20 cellular contexts compared by ENCODE assay signal in the genomic region with DNA sequence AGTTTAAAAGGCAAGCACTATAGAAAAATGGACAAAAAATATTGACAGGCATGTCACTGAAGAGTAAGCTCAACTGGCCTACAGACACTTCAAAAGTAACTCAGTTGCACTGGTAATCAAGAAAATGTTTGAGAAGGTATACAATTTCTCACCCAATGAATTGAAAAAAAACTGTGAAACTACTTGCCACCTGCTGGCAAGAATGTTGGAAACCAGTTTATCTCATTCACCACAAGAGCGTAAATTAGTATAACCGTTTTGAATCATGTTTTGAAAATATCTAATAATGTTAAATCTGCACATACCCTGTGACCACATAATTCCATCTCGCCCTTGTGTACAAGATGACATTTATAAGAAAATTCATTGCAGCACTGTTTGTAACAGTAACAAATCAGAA. TPM values are rescaled to one million over a fixed set of nuclear protein-coding genes. Genes with fewer than 3 reads are reported as not detected.
A peak's percentile ranks its signal among the peaks of the same experiment; 100 is the strongest.
DNase-seq lines count a peak whose midpoint lies in the region; ATAC-seq, FAIRE-seq and TF ChIP-seq lines count a peak whose summit lies in the region.
"Had no signal": no experiment of that assay in that cellular context is flagged by ENCODE, and none has a peak within 500 bp of the region (broad histone marks: within the 10 kb centered on the region; RNA-seq: fewer than 3 reads in every experiment).

No MANE protein-coding gene starts in this region.

- no peaks in the 10 kb centered on the region for H3K4me1 Mint-ChIP-seq in HFFc6 (ENCODE audit: low read depth)
- H3K4me1 Mint-ChIP-seq in astrocyte (ENCODE audit: low read depth, unreplicated experiment), result no peaks in the 10 kb centered on the region
- H3K4me1 Mint-ChIP-seq in mesothelial cell of epicardium, result no peaks in the 10 kb centered on the region
- H3K4me1 Mint-ChIP-seq: memory B cell had no signal

- H3K79me2 ChIP-seq in astrocyte (ENCODE audit: insufficient read depth, low read length), result no peaks in the 10 kb centered on the region

- H3K9ac ChIP-seq in astrocyte (ENCODE audit: low read length), result no peak overlapping the region

- H3K27ac Mint-ChIP-seq in HFFc6, result no peak overlapping the region
- H3K27ac Mint-ChIP-seq in astrocyte (ENCODE audit: unreplicated experiment), result no peak overlapping the region
- no peak overlapping the region for H3K27ac Mint-ChIP-seq in mesothelial cell of epicardium
- H3K27ac Mint-ChIP-seq: memory B cell, WTC11 had no signal

- H3K36me3 ChIP-seq in BJ (ENCODE audit: control insufficient read depth, insufficient read depth, low read length), result no peaks in the 10 kb centered on the region
- H3K36me3 ChIP-seq in astrocyte (ENCODE audit: insufficient read depth, low read length), result no peaks in the 10 kb centered on the region
- H3K36me3 ChIP-seq: BE2C, breast epithelium, gastroesophageal sphincter, Peyer's patch, upper lobe of right lung had no signal

- DNase-seq in BJ (ENCODE audit: low read depth) (no peak), HFFc6 (no peak), astrocyte (ENCODE audit: low read depth) (no peak), mesothelial cell of epicardium (ENCODE audit: low spot score in 2 of 2, unreplicated experiment in 2 of 2) (no peak), GM19238 (ENCODE audit: insufficient read length, low spot score) (no peak), putamen (ENCODE audit: low spot score) (no peak), NCI-H2227 (lab: John Stamatoyannopoulos, UW; ENCODE audit: unreplicated experiment) (no peak)
- DNase-seq: activated naive CD4-positive, alpha-beta T cell treated with anti-CD3 and anti-CD28 coated beads for 36 hours; BE2C; NCI-H187; NCI-H524; Peyer's patch; stimulated activated CD4-positive, alpha-beta T cell treated with anti-CD3 and anti-CD28 coated beads, Interleukin-4, amount 100 ng/mL, for 24 hours; T-helper 1 cell; upper lobe of right lung had no signal

- CTCF ChIA-PET in BJ (lab: Yijun Ruan, JAX), result interaction anchor here (0.8 kb wide), 1 partner anchor 17 kb away, joined by 3 read pairs; no protein-coding TSS in a partner anchor

- H3K4me1 ChIP-seq in astrocyte (ENCODE audit: insufficient read depth, low read length), result no peaks in the 10 kb centered on the region
- H3K4me1 ChIP-seq: BE2C, breast epithelium, gastroesophageal sphincter, Peyer's patch, upper lobe of right lung had no signal

- TF ChIP-seq CTCF in BJ (IDR thresholded peaks at IDR 0.05; ENCODE audit: insufficient read depth, low read depth, low read length), result 0 out of 2 replicates have a peak, but pooled peaks have one; percentile 15
- TF ChIP-seq CTCF in HFFc6 (IDR thresholded peaks at IDR 0.05), result peak; percentile 69
- peak; percentile 14 for TF ChIP-seq CTCF in astrocyte (IDR thresholded peaks at IDR 0.05; ENCODE audit: insufficient read depth, low read depth, low read length)
- peak; percentile 51 for TF ChIP-seq CTCF in mesothelial cell of epicardium (IDR thresholded peaks at IDR 0.05; ENCODE audit: unreplicated experiment)

- no peak for FAIRE-seq in astrocyte (lab: Jason Lieb, UNC)

- ATAC-seq in HG03442 (IDR thresholded peaks at IDR 0.05; ENCODE audit: unreplicated experiment), result no peak
- ATAC-seq: gastroesophageal sphincter, upper lobe of right lung, WTC11 had no signal

- POLR2A ChIA-PET in BJ (lab: Charles Lee), result no interaction called here

- H3K9me3 Mint-ChIP-seq in HFFc6 (no peaks in the 10 kb centered on the region), astrocyte (ENCODE audit: unreplicated experiment) (no peaks in the 10 kb centered on the region), mesothelial cell of epicardium (no peaks in the 10 kb centered on the region)
- H3K9me3 Mint-ChIP-seq: memory B cell, WTC11 had no signal

- H3K4me2 ChIP-seq in astrocyte (ENCODE audit: low read length), result no peak overlapping the region

- H3K27me3 Mint-ChIP-seq in HFFc6 (ENCODE audit: insufficient read depth), result peaks cover 4% of the 10 kb centered on the region; the same call in 1 of the 2 replicates
- H3K27me3 Mint-ChIP-seq in astrocyte (ENCODE audit: low read depth, unreplicated experiment), result no peaks in the 10 kb centered on the region
- no peaks in the 10 kb centered on the region for H3K27me3 Mint-ChIP-seq in mesothelial cell of epicardium (ENCODE audit: low read depth)
- H3K27me3 Mint-ChIP-seq: memory B cell had no signal

- no peak overlapping the region for H3K27ac ChIP-seq in astrocyte (ENCODE audit: low read depth, low read length)
- H3K27ac ChIP-seq: breast epithelium, gastroesophageal sphincter, Peyer's patch, upper lobe of right lung had no signal

- no peaks in the 10 kb centered on the region for H3K9me3 ChIP-seq in astrocyte (ENCODE audit: insufficient read depth, low read depth, low read length)
- H3K9me3 ChIP-seq: BE2C, breast epithelium, gastroesophageal sphincter, Peyer's patch, upper lobe of right lung had no signal

- no peaks in the 10 kb centered on the region for H4K20me1 ChIP-seq in astrocyte (ENCODE audit: insufficient read depth, low read length)

- H3K27me3 ChIP-seq in BJ (ENCODE audit: control insufficient read depth, insufficient read depth, low read length) (no peaks in the 10 kb centered on the region), astrocyte (ENCODE audit: insufficient read depth, low read length) (no peaks in the 10 kb centered on the region)
- H3K27me3 ChIP-seq: breast epithelium, gastroesophageal sphincter, Peyer's patch, upper lobe of right lung had no signal

- no peak overlapping the region for H3K4me3 Mint-ChIP-seq in HFFc6
- no peak overlapping the region for H3K4me3 Mint-ChIP-seq in astrocyte (ENCODE audit: unreplicated experiment)
- H3K4me3 Mint-ChIP-seq in mesothelial cell of epicardium, result no peak overlapping the region
- H3K4me3 Mint-ChIP-seq: activated naive CD4-positive, alpha-beta T cell treated with anti-CD3 and anti-CD28 coated beads for 36 hours; memory B cell; WTC11 had no signal

- H3K36me3 Mint-ChIP-seq in HFFc6 (ENCODE audit: low read depth) (no peaks in the 10 kb centered on the region), astrocyte (ENCODE audit: low read depth, unreplicated experiment) (no peaks in the 10 kb centered on the region), mesothelial cell of epicardium (no peaks in the 10 kb centered on the region)
- H3K36me3 Mint-ChIP-seq: memory B cell, WTC11 had no signal

- no peak overlapping the region for H2AFZ ChIP-seq in astrocyte (ENCODE audit: low read depth, low read length)

- H3K4me3 ChIP-seq in BJ (ENCODE audit: low read depth, low read length) (no peak overlapping the region), astrocyte (ENCODE audit: insufficient read depth, low read depth, low read length) (no peak overlapping the region)
- H3K4me3 ChIP-seq: breast epithelium, gastroesophageal sphincter, Peyer's patch, upper lobe of right lung had no signal

RNA-seq across cellular contexts. Expression of gene TXK, which starts 31.7 kb away (rescaled TPM):
- 0.10 TPM in 1 of 2 replicates, not detected in the other for polyA plus RNA-seq in BJ (2011; rRNA removed)
- polyA minus RNA-seq in BJ (2011; rRNA and poly(A)+ RNA removed), result 0.33 TPM in 1 of 2 replicates, not detected in the other
- total RNA-seq in HFFc6 (2021; fragmentation: NEBNext Ultra II Directional; extraction: Animal tissue kit (Norgen Biotek cat#: 25700)), result not detected
- total RNA-seq in astrocyte (0.50 TPM in 1 of 2 replicates, not detected in the other), mesothelial cell of epicardium (1.5 to 1.7 TPM (median 1.7 TPM) in 3 replicates)

Comparison
In these comparisons a context has a peak if more than half of its experiments do, and no peak if none do; other contexts are left out.
1. CTCF ChIP-seq: peak in every context shown above with its lines; median percentile 69 in HFFc6; 51 in mesothelial cell of epicardium; 15 in BJ; 14 in astrocyte.